In the genomic region with DNA sequence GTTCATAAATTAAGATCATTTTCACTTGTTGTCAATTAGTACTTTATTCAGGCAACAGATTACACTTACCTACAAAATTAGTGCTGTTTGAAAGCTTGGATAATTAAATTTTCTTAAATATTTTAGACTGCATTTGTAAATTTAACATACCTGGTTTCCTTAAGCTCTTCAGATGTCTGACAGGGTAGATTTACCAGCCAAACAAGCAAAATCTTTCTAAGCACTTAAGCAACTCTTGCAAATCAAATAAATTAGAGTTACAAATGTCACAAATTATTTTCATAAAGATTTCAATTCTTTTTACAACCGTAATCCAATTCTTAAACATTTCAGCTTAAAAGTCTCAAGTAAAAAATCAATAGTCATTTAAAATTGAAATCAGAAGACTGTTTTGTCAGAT, we compare ENCODE assay signal across 17 cellular contexts.
"Had no signal": no experiment of that assay in that cellular context is flagged by ENCODE, and none has a peak within 500 bp of the region (broad histone marks: within the 10 kb centered on the region; RNA-seq: fewer than 3 reads in every experiment).

No MANE protein-coding gene starts in this region.

- H3K27ac Mint-ChIP-seq: activated CD4-positive, alpha-beta T cell treated with anti-CD3 and anti-CD28 coated beads for 36 hours; activated CD8-positive, alpha-beta T cell treated with anti-CD3 and anti-CD28 coated beads for 36 hours; activated naive CD4-positive, alpha-beta T cell treated with anti-CD3 and anti-CD28 coated beads for 36 hours; naive thymus-derived CD8-positive, alpha-beta T cell; stimulated activated naive B cell treated with anti-CD40 and anti-IgM and Interleukin-4, amounts not matched to agents 10 μg/mL and 1 μg/mL and 100 μg/mL, for 72 hours had no signal

- H3K27me3 Mint-ChIP-seq: progenitor cell of endocrine pancreas had no signal

- H3K27ac ChIP-seq: coronary artery, neutrophil, transverse colon had no signal

- H3K4me3 Mint-ChIP-seq: activated CD4-positive, alpha-beta T cell treated with anti-CD3 and anti-CD28 coated beads for 36 hours; activated CD8-positive, alpha-beta T cell treated with anti-CD3 and anti-CD28 coated beads for 36 hours; activated naive CD4-positive, alpha-beta T cell treated with anti-CD3 and anti-CD28 coated beads for 36 hours; naive thymus-derived CD8-positive, alpha-beta T cell; stimulated activated naive B cell treated with anti-CD40 and anti-IgM and Interleukin-4, amounts not matched to agents 10 μg/mL and 1 μg/mL and 100 μg/mL, for 72 hours had no signal

- H3K36me3 Mint-ChIP-seq: naive thymus-derived CD8-positive, alpha-beta T cell; stimulated activated naive B cell treated with anti-CD40 and anti-IgM and Interleukin-4, amounts not matched to agents 10 μg/mL and 1 μg/mL and 100 μg/mL, for 72 hours had no signal

- ATAC-seq: activated CD4-positive, alpha-beta T cell treated with anti-CD3 and anti-CD28 coated beads for 36 hours; activated CD8-positive, alpha-beta T cell treated with anti-CD3 and anti-CD28 coated beads for 36 hours; naive thymus-derived CD8-positive, alpha-beta T cell; right cardiac atrium; stimulated activated naive B cell treated with anti-CD40 and anti-IgM and Interleukin-4, amounts not matched to agents 10 μg/mL and 1 μg/mL and 100 μg/mL, for 72 hours had no signal

- H3K9me3 Mint-ChIP-seq: activated CD8-positive, alpha-beta T cell treated with anti-CD3 and anti-CD28 coated beads for 36 hours; activated naive CD4-positive, alpha-beta T cell treated with anti-CD3 and anti-CD28 coated beads for 36 hours; naive thymus-derived CD8-positive, alpha-beta T cell; stimulated activated naive B cell treated with anti-CD40 and anti-IgM and Interleukin-4, amounts not matched to agents 10 μg/mL and 1 μg/mL and 100 μg/mL, for 72 hours had no signal

- H3K27me3 ChIP-seq: transverse colon had no signal

- H3K36me3 ChIP-seq: neutrophil, transverse colon had no signal

- H3K4me1 Mint-ChIP-seq: activated CD4-positive, alpha-beta T cell treated with anti-CD3 and anti-CD28 coated beads for 36 hours; naive thymus-derived CD8-positive, alpha-beta T cell; stimulated activated naive B cell treated with anti-CD40 and anti-IgM and Interleukin-4, amounts not matched to agents 10 μg/mL and 1 μg/mL and 100 μg/mL, for 72 hours had no signal

- H3K4me3 ChIP-seq: coronary artery, lung, transverse colon had no signal

- H3K9me3 ChIP-seq: neutrophil, transverse colon had no signal

- DNase-seq: activated CD4-positive, alpha-beta T cell treated with anti-CD3 and anti-CD28 coated beads for 36 hours; activated CD8-positive, alpha-beta memory T cell treated with anti-CD3 and anti-CD28 coated beads, Interleukin-2, amount 50 U/mL, for 48 hours; activated CD8-positive, alpha-beta T cell treated with anti-CD3 and anti-CD28 coated beads for 36 hours; activated naive CD4-positive, alpha-beta T cell treated with anti-CD3 and anti-CD28 coated beads for 36 hours; caudate nucleus; effector CD4-positive, alpha-beta T cell; hippocampal formation; naive thymus-derived CD8-positive, alpha-beta T cell; right cardiac atrium; stimulated activated CD4-positive, alpha-beta T cell treated with anti-CD3 and anti-CD28 coated beads, Interleukin-2, amount 100 ng/mL, for 24 hours; stimulated activated naive B cell treated with anti-CD40 and anti-IgM and Interleukin-4, amounts not matched to agents 10 μg/mL and 1 μg/mL and 100 μg/mL, for 72 hours; T-helper 9 cell; transverse colon had no signal
